ENCODE assay signal across 8 cellular contexts in the genomic region with DNA sequence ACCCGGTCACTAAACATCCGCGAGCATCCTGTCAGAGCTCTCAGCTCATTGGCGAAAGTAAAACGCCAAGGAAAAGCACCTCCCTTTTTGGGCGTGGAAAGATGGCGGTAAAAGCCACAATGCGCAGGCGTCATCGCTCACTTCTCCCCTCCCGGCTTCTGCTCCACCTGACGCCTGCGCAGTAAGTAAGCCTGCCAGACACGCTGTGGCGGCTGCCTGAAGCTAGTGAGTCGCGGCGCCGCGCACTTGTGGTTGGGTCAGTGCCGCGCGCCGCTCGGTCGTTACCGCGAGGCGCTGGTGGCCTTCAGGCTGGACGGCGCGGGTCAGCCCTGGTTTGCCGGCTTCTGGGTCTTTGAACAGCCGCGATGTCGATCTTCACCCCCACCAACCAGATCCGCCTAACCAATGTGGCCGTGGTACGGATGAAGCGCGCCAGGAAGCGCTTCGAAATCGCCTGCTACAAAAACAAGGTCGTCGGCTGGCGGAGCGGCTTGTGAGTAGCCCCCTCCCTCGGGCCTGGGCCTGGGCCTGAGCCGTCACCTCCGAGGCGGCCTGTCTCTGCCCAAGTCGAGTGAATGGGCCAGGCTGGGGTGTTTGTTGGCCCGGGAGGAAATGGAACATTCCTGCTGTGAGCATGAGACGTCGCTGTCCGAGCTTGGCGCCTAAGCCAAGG. TPM values are rescaled to one million over a fixed set of nuclear protein-coding genes. Genes with fewer than 3 reads are reported as not detected.
DNase-seq lines count a peak whose midpoint lies in the region; ATAC-seq, FAIRE-seq and TF ChIP-seq lines count a peak whose summit lies in the region.
"Not testable (repeated sequence)": the region's sequence is repeated elsewhere in the genome, so short reads cannot be mapped to it uniquely, and the experiment has no call there.

No MANE protein-coding gene starts in this region.

- H3K4me3 ChIP-seq in WI38 (ENCODE audit: low read depth, low read length) (peak overlapping the region; percentile 71), bronchial epithelial cell (ENCODE audit: low read depth, low read length) (peak overlapping the region; percentile 57), small intestine (ENCODE audit: low read depth in 1 of 2, low read length in 2 of 2) (peak overlapping the region; percentile 56 to 70)

- 0 to 1% (median 1%) methylated on average over 58 of the region's 58 CpGs for WGBS in small intestine, 3 donors

- not testable (repeated sequence) for TF ChIP-seq CTCF in WI38 (IDR thresholded peaks at IDR 0.05; ENCODE audit: low read depth, low read length); bronchial epithelial cell (IDR thresholded peaks at IDR 0.05; ENCODE audit: insufficient read depth, low read length, severe bottlenecking)

- H3K9me3 ChIP-seq in small intestine (ENCODE audit: control insufficient read depth, low read depth): not testable (repeated sequence)

- ATAC-seq in GM18909 (IDR thresholded peaks at IDR 0.05; ENCODE audit: poor library complexity, unreplicated experiment): peak; percentile 57
- ATAC-seq in HG03159 (IDR thresholded peaks at IDR 0.05; ENCODE audit: unreplicated experiment): peak; percentile 47

- H3K36me3 ChIP-seq in bronchial epithelial cell (ENCODE audit: control insufficient read depth, insufficient read depth, low read length); small intestine (ENCODE audit: control insufficient read depth in 2 of 2, insufficient read depth in 2 of 2, low read length in 2 of 2): not testable (repeated sequence)

- peak overlapping the region; percentile 96 to 99 for H3K27ac ChIP-seq in small intestine (ENCODE audit: low read depth in 1 of 2, low read length in 1 of 2)

- not testable (repeated sequence) for H3K27me3 ChIP-seq in bronchial epithelial cell (ENCODE audit: control insufficient read depth, insufficient read depth, low read length); small intestine (ENCODE audit: control insufficient read depth in 2 of 2, insufficient read depth in 2 of 2, low read length in 2 of 2)

- not testable (repeated sequence) for H3K4me1 ChIP-seq in small intestine (ENCODE audit: control insufficient read depth in 2 of 2, insufficient read depth in 1 of 2, low read depth in 1 of 2, low read length in 1 of 2)

- not testable (repeated sequence) for FAIRE-seq in bronchial epithelial cell (lab: Jason Lieb, UNC); small intestine (lab: Jason Lieb, UNC)

- DNase-seq in AG08395 (ENCODE audit: low spot score): peak; percentile 85
- DNase-seq in NCI-H2227 (lab: John Stamatoyannopoulos, UW; ENCODE audit: unreplicated experiment): peak; percentile 99
- DNase-seq in bronchial epithelial cell (ENCODE audit: low read depth): peak; percentile 96
- DNase-seq in iPS-NIHi7 (ENCODE audit: extremely low spot score): peak; percentile 65
- peak; percentile 99 for DNase-seq in small intestine

RNA-seq across cellular contexts. Expression of a gene that starts 1.4 kb away (rescaled TPM):
- total RNA-seq in bronchial epithelial cell: 2.6 and 3.2 TPM in 2 replicates
- 1 to 10 TPM; 1.1 to 2.5 (median 1.6) TPM for polyA plus RNA-seq in small intestine

Comparison
In these comparisons a context has a peak if more than half of its experiments do, and no peak if none do; other contexts are left out.
1. Peak in every context shown above with its lines: DNase-seq, ATAC-seq, H3K4me3 ChIP-seq and H3K27ac ChIP-seq.